2 cellular contexts compared by ENCODE assay signal in the genomic region with DNA sequence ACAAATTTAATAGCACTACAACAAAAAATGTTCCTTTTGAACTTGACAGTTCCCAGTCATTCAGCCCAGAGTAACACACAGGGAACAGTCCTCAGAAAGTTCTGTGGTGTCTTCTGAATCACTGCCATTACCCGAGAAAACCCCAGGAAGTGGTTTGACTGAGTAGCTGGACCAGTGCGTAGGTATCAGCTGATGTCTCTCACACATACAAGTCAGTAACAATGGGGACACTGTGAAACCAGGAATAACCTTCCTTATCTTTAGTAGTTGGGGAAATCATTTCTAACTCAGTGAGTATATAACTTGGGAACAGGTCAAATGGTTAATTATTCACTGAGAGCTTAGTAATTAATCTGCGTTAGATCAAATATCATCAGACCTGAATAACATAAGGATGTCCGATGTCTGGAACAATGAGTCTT.
TF ChIP-seq lines count a peak whose summit lies in the region.

No MANE protein-coding gene starts in this region.

TF ChIP-seq in A549, 52 proteins besides CTCF, POLR2A, EP300 and RAD21 (continued from another document):
- no peak for TF ChIP-seq BHLHE40 (IDR thresholded peaks at IDR 0.05; ENCODE audit: low read depth, low read length)
- TF ChIP-seq, protein P1, sequence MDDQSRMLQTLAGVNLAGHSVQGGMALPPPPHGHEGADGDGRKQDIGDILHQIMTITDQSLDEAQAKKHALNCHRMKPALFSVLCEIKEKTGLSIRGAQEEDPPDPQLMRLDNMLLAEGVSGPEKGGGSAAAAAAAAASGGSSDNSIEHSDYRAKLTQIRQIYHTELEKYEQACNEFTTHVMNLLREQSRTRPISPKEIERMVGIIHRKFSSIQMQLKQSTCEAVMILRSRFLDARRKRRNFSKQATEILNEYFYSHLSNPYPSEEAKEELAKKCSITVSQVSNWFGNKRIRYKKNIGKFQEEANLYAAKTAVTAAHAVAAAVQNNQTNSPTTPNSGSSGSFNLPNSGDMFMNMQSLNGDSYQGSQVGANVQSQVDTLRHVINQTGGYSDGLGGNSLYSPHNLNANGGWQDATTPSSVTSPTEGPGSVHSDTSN (IDR thresholded peaks at IDR 0.05), result no peak
- TF ChIP-seq SREBF2 (IDR thresholded peaks at IDR 0.05), result no peak
- no peak for TF ChIP-seq HDAC2 (IDR thresholded peaks at IDR 0.05)
- no peak for TF ChIP-seq NPAS2 (CRISPR knock-in tag; IDR thresholded peaks at IDR 0.05; ENCODE audit: borderline replicate concordance)
- no peak for TF ChIP-seq FOSL2 (IDR thresholded peaks at IDR 0.05)
- TF ChIP-seq FOSL2 (CRISPR knock-in tag; IDR thresholded peaks at IDR 0.05), result no peak
- TF ChIP-seq, protein P2, sequence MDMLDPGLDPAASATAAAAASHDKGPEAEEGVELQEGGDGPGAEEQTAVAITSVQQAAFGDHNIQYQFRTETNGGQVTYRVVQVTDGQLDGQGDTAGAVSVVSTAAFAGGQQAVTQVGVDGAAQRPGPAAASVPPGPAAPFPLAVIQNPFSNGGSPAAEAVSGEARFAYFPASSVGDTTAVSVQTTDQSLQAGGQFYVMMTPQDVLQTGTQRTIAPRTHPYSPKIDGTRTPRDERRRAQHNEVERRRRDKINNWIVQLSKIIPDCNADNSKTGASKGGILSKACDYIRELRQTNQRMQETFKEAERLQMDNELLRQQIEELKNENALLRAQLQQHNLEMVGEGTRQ (IDR thresholded peaks at IDR 0.05), result no peak
- TF ChIP-seq FOSB (CRISPR knock-in tag; IDR thresholded peaks at IDR 0.05), result no peak
- TF ChIP-seq RARB (CRISPR knock-in tag; IDR thresholded peaks at IDR 0.05), result no peak
- no peak for TF ChIP-seq MAZ (IDR thresholded peaks at IDR 0.05; ENCODE audit: borderline replicate concordance, low read depth, low read length)

TF ChIP-seq in WTC11, 78 proteins besides CTCF, POLR2A, EP300 and RAD21 (continued from another document):
- TF ChIP-seq, protein P3, sequence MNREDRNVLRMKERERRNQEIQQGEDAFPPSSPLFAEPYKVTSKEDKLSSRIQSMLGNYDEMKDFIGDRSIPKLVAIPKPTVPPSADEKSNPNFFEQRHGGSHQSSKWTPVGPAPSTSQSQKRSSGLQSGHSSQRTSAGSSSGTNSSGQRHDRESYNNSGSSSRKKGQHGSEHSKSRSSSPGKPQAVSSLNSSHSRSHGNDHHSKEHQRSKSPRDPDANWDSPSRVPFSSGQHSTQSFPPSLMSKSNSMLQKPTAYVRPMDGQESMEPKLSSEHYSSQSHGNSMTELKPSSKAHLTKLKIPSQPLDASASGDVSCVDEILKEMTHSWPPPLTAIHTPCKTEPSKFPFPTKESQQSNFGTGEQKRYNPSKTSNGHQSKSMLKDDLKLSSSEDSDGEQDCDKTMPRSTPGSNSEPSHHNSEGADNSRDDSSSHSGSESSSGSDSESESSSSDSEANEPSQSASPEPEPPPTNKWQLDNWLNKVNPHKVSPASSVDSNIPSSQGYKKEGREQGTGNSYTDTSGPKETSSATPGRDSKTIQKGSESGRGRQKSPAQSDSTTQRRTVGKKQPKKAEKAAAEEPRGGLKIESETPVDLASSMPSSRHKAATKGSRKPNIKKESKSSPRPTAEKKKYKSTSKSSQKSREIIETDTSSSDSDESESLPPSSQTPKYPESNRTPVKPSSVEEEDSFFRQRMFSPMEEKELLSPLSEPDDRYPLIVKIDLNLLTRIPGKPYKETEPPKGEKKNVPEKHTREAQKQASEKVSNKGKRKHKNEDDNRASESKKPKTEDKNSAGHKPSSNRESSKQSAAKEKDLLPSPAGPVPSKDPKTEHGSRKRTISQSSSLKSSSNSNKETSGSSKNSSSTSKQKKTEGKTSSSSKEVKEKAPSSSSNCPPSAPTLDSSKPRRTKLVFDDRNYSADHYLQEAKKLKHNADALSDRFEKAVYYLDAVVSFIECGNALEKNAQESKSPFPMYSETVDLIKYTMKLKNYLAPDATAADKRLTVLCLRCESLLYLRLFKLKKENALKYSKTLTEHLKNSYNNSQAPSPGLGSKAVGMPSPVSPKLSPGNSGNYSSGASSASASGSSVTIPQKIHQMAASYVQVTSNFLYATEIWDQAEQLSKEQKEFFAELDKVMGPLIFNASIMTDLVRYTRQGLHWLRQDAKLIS (CRISPR knock-in tag; IDR thresholded peaks at IDR 0.05; ENCODE audit: borderline replicate concordance), result no peak
- TF ChIP-seq ELF4 (CRISPR knock-in tag; IDR thresholded peaks at IDR 0.05; ENCODE audit: low read depth) (no peak), ZNF232 (CRISPR knock-in tag; IDR thresholded peaks at IDR 0.05) (no peak), MXD4 (CRISPR knock-in tag; IDR thresholded peaks at IDR 0.05; ENCODE audit: borderline replicate concordance) (no peak), RORB (CRISPR knock-in tag; IDR thresholded peaks at IDR 0.05) (no peak)
- TF ChIP-seq, protein P4, sequence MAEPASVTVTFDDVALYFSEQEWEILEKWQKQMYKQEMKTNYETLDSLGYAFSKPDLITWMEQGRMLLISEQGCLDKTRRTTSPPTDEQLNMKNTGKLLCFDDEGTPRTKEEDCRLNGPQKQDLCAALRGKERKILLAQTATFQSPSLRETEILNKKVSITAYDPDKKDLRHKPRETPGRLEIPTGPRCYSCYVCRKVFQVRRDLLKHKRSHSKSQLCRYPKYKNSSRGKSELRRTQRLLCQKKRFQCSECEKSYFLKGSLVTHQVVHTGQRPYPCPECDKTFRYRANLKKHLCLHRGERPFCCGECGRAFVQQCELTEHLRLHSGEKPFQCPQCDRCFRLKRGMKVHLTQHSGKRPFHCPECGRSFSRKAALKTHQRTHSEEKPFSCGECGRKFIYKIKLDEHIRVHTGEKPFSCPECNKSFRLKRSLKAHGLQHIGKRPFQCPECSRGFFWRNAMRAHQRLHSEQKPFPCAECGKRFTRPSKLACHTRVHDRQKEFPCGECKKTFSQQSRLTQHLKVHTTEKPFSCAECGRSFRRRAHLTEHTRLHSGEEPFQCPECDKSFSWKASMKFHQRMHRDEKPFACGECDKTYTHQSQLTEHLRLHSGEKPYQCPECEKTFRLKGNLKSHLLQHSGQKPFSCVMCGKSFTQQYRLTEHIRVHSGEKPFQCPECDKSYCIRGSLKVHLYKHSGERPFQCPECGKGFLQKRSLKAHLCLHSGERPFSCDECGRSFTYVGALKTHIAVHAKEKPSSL (CRISPR knock-in tag; conservative IDR thresholded peaks at IDR 0.05), result no peak
- TF ChIP-seq, protein P5, sequence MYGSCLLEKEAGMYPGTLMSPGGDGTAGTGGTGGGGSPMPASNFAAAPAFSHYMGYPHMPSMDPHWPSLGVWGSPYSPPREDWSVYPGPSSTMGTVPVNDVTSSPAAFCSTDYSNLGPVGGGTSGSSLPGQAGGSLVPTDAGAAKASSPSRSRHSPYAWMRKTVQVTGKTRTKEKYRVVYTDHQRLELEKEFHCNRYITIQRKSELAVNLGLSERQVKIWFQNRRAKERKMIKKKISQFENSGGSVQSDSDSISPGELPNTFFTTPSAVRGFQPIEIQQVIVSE (CRISPR knock-in tag; IDR thresholded peaks at IDR 0.05; ENCODE audit: borderline replicate concordance), result no peak
- TF ChIP-seq, protein P6, sequence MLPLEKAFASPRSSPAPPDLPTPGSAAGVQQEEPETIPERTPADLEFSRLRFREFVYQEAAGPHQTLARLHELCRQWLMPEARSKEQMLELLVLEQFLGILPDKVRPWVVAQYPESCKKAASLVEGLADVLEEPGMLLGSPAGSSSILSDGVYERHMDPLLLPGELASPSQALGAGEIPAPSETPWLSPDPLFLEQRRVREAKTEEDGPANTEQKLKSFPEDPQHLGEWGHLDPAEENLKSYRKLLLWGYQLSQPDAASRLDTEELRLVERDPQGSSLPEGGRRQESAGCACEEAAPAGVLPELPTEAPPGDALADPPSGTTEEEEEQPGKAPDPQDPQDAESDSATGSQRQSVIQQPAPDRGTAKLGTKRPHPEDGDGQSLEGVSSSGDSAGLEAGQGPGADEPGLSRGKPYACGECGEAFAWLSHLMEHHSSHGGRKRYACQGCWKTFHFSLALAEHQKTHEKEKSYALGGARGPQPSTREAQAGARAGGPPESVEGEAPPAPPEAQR (CRISPR knock-in tag; IDR thresholded peaks at IDR 0.05), result no peak
